ENCODE assay signal across 7 cellular contexts in the genomic region with DNA sequence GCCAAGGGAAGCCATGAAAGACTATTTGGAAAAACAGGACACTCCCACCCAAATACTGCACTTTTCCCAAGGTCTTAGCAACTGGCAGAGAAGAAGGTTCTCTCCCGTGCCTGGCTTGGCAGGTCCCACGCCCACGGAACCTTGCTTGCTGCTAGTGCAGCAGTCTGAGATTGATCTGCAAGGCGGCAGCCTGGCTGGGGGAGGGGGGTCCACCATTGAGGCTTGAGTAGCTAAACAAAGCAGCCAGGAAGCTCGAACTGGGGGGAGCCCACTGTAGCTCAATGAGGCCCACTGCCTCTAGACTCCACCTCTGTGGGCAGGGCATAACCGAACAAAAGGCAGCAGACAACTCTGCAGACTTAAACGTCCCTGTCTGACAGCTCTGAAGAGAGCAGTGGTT.
"Had no signal": no experiment of that assay in that cellular context is flagged by ENCODE, and none has a peak within 500 bp of the region (broad histone marks: within the 10 kb centered on the region; RNA-seq: fewer than 3 reads in every experiment).

No MANE protein-coding gene starts in this region.

- H3K4me3 ChIP-seq: GM12878 had no signal

- FAIRE-seq: G401.6, GM12878, GM12891, GM12892, GM19239 had no signal

- DNase-seq: GDM1, GF-D8 had no signal
